In the genomic region with DNA sequence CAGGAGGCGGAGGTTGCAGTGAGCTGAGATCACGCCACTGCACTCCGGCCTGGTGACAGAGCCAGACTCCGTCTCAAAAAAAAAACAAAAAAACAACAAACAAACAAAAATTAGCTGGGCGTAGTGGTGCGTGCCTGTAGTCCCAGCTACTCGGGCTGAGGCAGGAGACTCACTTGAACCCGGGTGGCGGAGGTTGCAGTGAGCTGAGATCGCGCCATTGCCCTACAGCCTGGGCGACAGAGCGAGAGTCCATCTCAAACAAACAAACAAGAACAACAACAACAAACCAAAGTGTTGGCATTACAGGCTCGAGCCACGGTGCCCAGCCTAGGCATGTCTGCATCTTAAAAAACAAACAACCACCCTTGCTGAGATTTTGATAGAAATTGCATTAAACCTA, we compare ENCODE assay signal across 13 cellular contexts. TPM values are rescaled to one million over a fixed set of nuclear protein-coding genes. Genes with fewer than 3 reads are reported as not detected.
DNase-seq lines count a peak whose midpoint lies in the region; ATAC-seq and TF ChIP-seq lines count a peak whose summit lies in the region.
"Had no signal": no experiment of that assay in that cellular context is flagged by ENCODE, and none has a peak within 500 bp of the region (broad histone marks: within the 10 kb centered on the region; RNA-seq: fewer than 3 reads in every experiment).

No MANE protein-coding gene starts in this region.

- H3K9me3 Mint-ChIP-seq in activated CD8-positive, alpha-beta T cell treated with anti-CD3 and anti-CD28 coated beads, Interleukin-2, amount 10 ng/mL, durations not matched to agents 7 days and 5 days (ENCODE audit: insufficient read depth): no peaks in the 10 kb centered on the region
- H3K9me3 Mint-ChIP-seq in activated CD8-positive, alpha-beta T cell treated with anti-CD3 and anti-CD28 coated beads for 36 hours: no peaks in the 10 kb centered on the region
- H3K9me3 Mint-ChIP-seq in WTC11 (no peaks in the 10 kb centered on the region), nephron progenitor cell (no peaks in the 10 kb centered on the region)
- H3K9me3 Mint-ChIP-seq: CD14-positive monocyte had no signal

- H3K36me3 Mint-ChIP-seq in activated CD8-positive, alpha-beta T cell treated with anti-CD3 and anti-CD28 coated beads, Interleukin-2, amount 10 ng/mL, durations not matched to agents 7 days and 5 days (ENCODE audit: low read depth): peaks cover 34% of the 10 kb centered on the region
- peaks cover 18% of the 10 kb centered on the region for H3K36me3 Mint-ChIP-seq in activated CD8-positive, alpha-beta T cell treated with anti-CD3 and anti-CD28 coated beads for 36 hours (ENCODE audit: low read depth)
- H3K36me3 Mint-ChIP-seq in WTC11 (peaks cover 15% of the 10 kb centered on the region), nephron progenitor cell (ENCODE audit: low read depth) (peaks cover 20% of the 10 kb centered on the region)

- POLR2A ChIA-PET in activated CD8-positive, alpha-beta T cell treated with anti-CD3 and anti-CD28 coated beads, Interleukin-2, amount 10 ng/mL, durations not matched to agents 7 days and 5 days (lab: Charles Lee): interaction anchor here (1.4 to 1.6 kb wide), 2 partner anchors 11 to 12 kb away, joined by 5 read pairs; partner anchors contain the start of gene RNF44
- POLR2A ChIA-PET in activated CD8-positive, alpha-beta T cell treated with anti-CD3 and anti-CD28 coated beads for 36 hours (lab: Charles Lee): interaction anchor here (5.3 kb wide), 1 partner anchor 11 kb away, joined by 20 read pairs; the partner anchor contains the start of gene RNF44
- POLR2A ChIA-PET in WTC11 (lab: Charles Lee): interaction anchor here (0.8 kb wide), 1 partner anchor 10 kb away, joined by 3 read pairs; no protein-coding TSS in a partner anchor

- intact Hi-C loops in activated CD8-positive, alpha-beta T cell treated with anti-CD3 and anti-CD28 coated beads for 36 hours (cut with micrococcal nuclease): no loop called here

- H3K27me3 Mint-ChIP-seq in activated CD8-positive, alpha-beta T cell treated with anti-CD3 and anti-CD28 coated beads, Interleukin-2, amount 10 ng/mL, durations not matched to agents 7 days and 5 days (ENCODE audit: low read depth): peaks cover 2% of the 10 kb centered on the region
- no peaks in the 10 kb centered on the region for H3K27me3 Mint-ChIP-seq in activated CD8-positive, alpha-beta T cell treated with anti-CD3 and anti-CD28 coated beads for 36 hours
- H3K27me3 Mint-ChIP-seq in WTC11 (ENCODE audit: low read depth) (peaks cover 2% of the 10 kb centered on the region; the same call in 1 of the 2 replicates), nephron progenitor cell (ENCODE audit: low read depth, poor library complexity) (peaks cover 4% of the 10 kb centered on the region)

- no peak for TF ChIP-seq CTCF in activated CD8-positive, alpha-beta T cell treated with anti-CD3 and anti-CD28 coated beads for 36 hours (IDR thresholded peaks at IDR 0.05)
- TF ChIP-seq CTCF in WTC11 (IDR thresholded peaks at IDR 0.05) (no peak), nephron progenitor cell (IDR thresholded peaks at IDR 0.05) (no peak)

- no peak overlapping the region for H3K4me3 Mint-ChIP-seq in activated CD8-positive, alpha-beta T cell treated with anti-CD3 and anti-CD28 coated beads, Interleukin-2, amount 10 ng/mL, durations not matched to agents 7 days and 5 days
- no peak overlapping the region for H3K4me3 Mint-ChIP-seq in activated CD8-positive, alpha-beta T cell treated with anti-CD3 and anti-CD28 coated beads for 36 hours
- H3K4me3 Mint-ChIP-seq in WTC11 (no peak overlapping the region), nephron progenitor cell (no peak overlapping the region)
- H3K4me3 Mint-ChIP-seq: CD14-positive monocyte had no signal

- peaks cover 28% of the 10 kb centered on the region for H3K4me1 Mint-ChIP-seq in activated CD8-positive, alpha-beta T cell treated with anti-CD3 and anti-CD28 coated beads, Interleukin-2, amount 10 ng/mL, durations not matched to agents 7 days and 5 days (ENCODE audit: low read depth)
- peaks cover 25% of the 10 kb centered on the region for H3K4me1 Mint-ChIP-seq in activated CD8-positive, alpha-beta T cell treated with anti-CD3 and anti-CD28 coated beads for 36 hours (ENCODE audit: low read depth)
- H3K4me1 Mint-ChIP-seq in WTC11 (peaks cover 6% of the 10 kb centered on the region), nephron progenitor cell (no peaks in the 10 kb centered on the region)

- H3K27ac Mint-ChIP-seq in activated CD8-positive, alpha-beta T cell treated with anti-CD3 and anti-CD28 coated beads, Interleukin-2, amount 10 ng/mL, durations not matched to agents 7 days and 5 days: peak overlapping the region; percentile 25
- no peak overlapping the region for H3K27ac Mint-ChIP-seq in activated CD8-positive, alpha-beta T cell treated with anti-CD3 and anti-CD28 coated beads for 36 hours
- H3K27ac Mint-ChIP-seq in WTC11: 0 out of 2 replicates have a peak overlapping the region, but pooled peaks have one; percentile 15
- peak overlapping the region; percentile 48 for H3K27ac Mint-ChIP-seq in nephron progenitor cell

- DNase-seq in activated CD8-positive, alpha-beta T cell treated with anti-CD3 and anti-CD28 coated beads, Interleukin-2, amount 10 ng/mL, durations not matched to agents 7 days and 5 days: no peak
- DNase-seq in activated CD8-positive, alpha-beta T cell treated with anti-CD3 and anti-CD28 coated beads for 36 hours: no peak
- DNase-seq in WTC11 (ENCODE audit: low spot score) (no peak), nephron progenitor cell (no peak), Kasumi-1 (lab: John Stamatoyannopoulos, UW) (no peak), NCI-H1694 (lab: John Stamatoyannopoulos, UW) (no peak)
- no peak for DNase-seq in stimulated activated CD4-positive, alpha-beta T cell treated with anti-CD3 and anti-CD28 coated beads, Interleukin-12 subunit alpha, Interleukin-12 subunit beta, amount 100 ng/mL, for 4 hours
- DNase-seq: DMS53, GM23248, IMR-90 had no signal

- CTCF ChIA-PET in activated CD8-positive, alpha-beta T cell treated with anti-CD3 and anti-CD28 coated beads, Interleukin-2, amount 10 ng/mL, durations not matched to agents 7 days and 5 days (lab: Charles Lee): interaction anchor here (0.6 kb wide), 1 partner anchor 8 kb away, joined by 3 read pairs; no protein-coding TSS in a partner anchor
- CTCF ChIA-PET in activated CD8-positive, alpha-beta T cell treated with anti-CD3 and anti-CD28 coated beads for 36 hours (lab: Charles Lee): no interaction called here
- CTCF ChIA-PET in WTC11 (lab: Charles Lee): no interaction called here

- no peak for ATAC-seq in activated CD8-positive, alpha-beta T cell treated with anti-CD3 and anti-CD28 coated beads, Interleukin-2, amount 10 ng/mL, durations not matched to agents 7 days and 5 days
- no peak for ATAC-seq in activated CD8-positive, alpha-beta T cell treated with anti-CD3 and anti-CD28 coated beads for 36 hours
- no peak for ATAC-seq in WTC11

TF ChIP-seq in WTC11, 78 proteins besides CTCF, POLR2A, EP300 and RAD21:
- TF ChIP-seq ZNF416 (CRISPR knock-in tag; IDR thresholded peaks at IDR 0.05) (0 out of 2 replicates have a peak, but pooled peaks have one; percentile 9), NR1H2 (CRISPR knock-in tag; IDR thresholded peaks at IDR 0.05) (no peak)
- TF ChIP-seq, protein P1, sequence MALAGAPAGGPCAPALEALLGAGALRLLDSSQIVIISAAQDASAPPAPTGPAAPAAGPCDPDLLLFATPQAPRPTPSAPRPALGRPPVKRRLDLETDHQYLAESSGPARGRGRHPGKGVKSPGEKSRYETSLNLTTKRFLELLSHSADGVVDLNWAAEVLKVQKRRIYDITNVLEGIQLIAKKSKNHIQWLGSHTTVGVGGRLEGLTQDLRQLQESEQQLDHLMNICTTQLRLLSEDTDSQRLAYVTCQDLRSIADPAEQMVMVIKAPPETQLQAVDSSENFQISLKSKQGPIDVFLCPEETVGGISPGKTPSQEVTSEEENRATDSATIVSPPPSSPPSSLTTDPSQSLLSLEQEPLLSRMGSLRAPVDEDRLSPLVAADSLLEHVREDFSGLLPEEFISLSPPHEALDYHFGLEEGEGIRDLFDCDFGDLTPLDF (CRISPR knock-in tag; IDR thresholded peaks at IDR 0.05): no peak
TF ChIP-seq in WTC11: peak in this region for 1.

RNA-seq across cellular contexts. Expression of gene RNF44, which starts 12.2 kb away (rescaled TPM):
- 10 to 100 TPM; 88.3 to 92.7 TPM for total RNA-seq in activated CD8-positive, alpha-beta T cell treated with anti-CD3 and anti-CD28 coated beads, Interleukin-2, amount 10 ng/mL, durations not matched to agents 7 days and 5 days
- total RNA-seq in activated CD8-positive, alpha-beta T cell treated with anti-CD3 and anti-CD28 coated beads for 36 hours: 10 to 100 TPM; 55.3 to 62.7 TPM
- total RNA-seq in WTC11 (2021): 204 to 233 TPM (median 216 TPM) in 3 replicates

RNA-seq across cellular contexts. Expression of gene CDHR2, which starts 24.2 kb away (rescaled TPM):
- total RNA-seq in activated CD8-positive, alpha-beta T cell treated with anti-CD3 and anti-CD28 coated beads, Interleukin-2, amount 10 ng/mL, durations not matched to agents 7 days and 5 days: 1 to 10 TPM; 2.1 to 2.2 TPM
- under 1 TPM; 0.23 to 0.47 TPM for total RNA-seq in activated CD8-positive, alpha-beta T cell treated with anti-CD3 and anti-CD28 coated beads for 36 hours
- 0.44 to 1.1 TPM (median 0.63 TPM) in 3 replicates for total RNA-seq in WTC11 (2021)
- total RNA-seq: A673, Daoy, GM23248, IMR-90 had no signal
